ENCODE assay signal across 31 cellular contexts in the genomic region with DNA sequence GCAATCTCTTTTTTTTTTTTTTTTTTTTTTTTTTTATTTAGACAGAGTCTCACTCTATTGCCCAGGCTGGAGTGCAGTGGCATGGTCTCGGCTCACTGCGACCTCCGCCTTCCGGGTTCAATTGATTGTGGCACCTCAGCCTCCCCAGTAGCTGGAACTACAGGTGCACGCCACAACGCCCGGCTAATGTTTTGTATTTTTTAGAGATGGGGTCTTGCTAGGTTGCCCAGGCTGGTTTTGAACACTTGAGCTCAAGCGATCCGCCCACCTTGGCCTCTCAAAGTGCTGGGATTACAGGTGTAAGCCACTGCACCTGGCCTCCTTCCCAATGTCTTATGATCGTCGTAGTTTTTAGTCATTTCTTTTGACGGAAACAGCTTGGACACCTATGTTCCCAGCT. TPM values are rescaled to one million over a fixed set of nuclear protein-coding genes. Genes with fewer than 3 reads are reported as not detected.
"Had no signal": no experiment of that assay in that cellular context is flagged by ENCODE, and none has a peak within 500 bp of the region (broad histone marks: within the 10 kb centered on the region; RNA-seq: fewer than 3 reads in every experiment).

No MANE protein-coding gene starts in this region.

- H3K4me1 Mint-ChIP-seq: mesothelial cell of epicardium had no signal

- DNase-seq: colonic mucosa; cortex of kidney; effector CD8-positive, alpha-beta T cell; effector memory CD8-positive, alpha-beta T cell; endodermal cell; erythroblast; esophagus squamous epithelium; foreskin fibroblast; foreskin melanocyte; gastrocnemius medialis; glutamatergic neuron; head of caudate nucleus; heart right ventricle; hippocampal formation; left cardiac atrium; left lung; left ventricle myocardium superior; lower lobe of right lung; mesenchymal stem cell; mucosa of descending colon; naive B cell had no signal

- H3K27me3 Mint-ChIP-seq: effector memory CD8-positive, alpha-beta T cell; naive B cell had no signal

- H3K9me3 Mint-ChIP-seq: dendritic cell treated with granulocyte-macrophage colony-stimulating factor and Interleukin-4, amounts not matched to agents 40 ng/mL and 50 ng/mL, for 4 days; effector memory CD8-positive, alpha-beta T cell; endodermal cell; mesothelial cell of epicardium; naive B cell had no signal

- FAIRE-seq: endometrium, islet of Langerhans, keratinocyte had no signal

- H3K27ac ChIP-seq: colonic mucosa, epithelial cell of prostate, esophagus squamous epithelium, gastrocnemius medialis, heart right ventricle, left lung, lower lobe of right lung had no signal

- H3K27me3 ChIP-seq: colonic mucosa, gastrocnemius medialis had no signal

- H3K27ac Mint-ChIP-seq: dendritic cell treated with granulocyte-macrophage colony-stimulating factor and Interleukin-4, amounts not matched to agents 40 ng/mL and 50 ng/mL, for 4 days; effector memory CD8-positive, alpha-beta T cell; mesothelial cell of epicardium had no signal

- H3K36me3 ChIP-seq: colonic mucosa had no signal

- H3K4me3 Mint-ChIP-seq: dendritic cell treated with granulocyte-macrophage colony-stimulating factor and Interleukin-4, amounts not matched to agents 40 ng/mL and 50 ng/mL, for 4 days; effector memory CD8-positive, alpha-beta T cell; endodermal cell; mesothelial cell of epicardium had no signal

- ATAC-seq: effector memory CD8-positive, alpha-beta T cell; esophagus mucosa; gastrocnemius medialis; heart right ventricle; left cardiac atrium; left lung; left ventricle myocardium superior; lower lobe of right lung; mucosa of descending colon had no signal

- H3K9me3 ChIP-seq: colonic mucosa, esophagus squamous epithelium, gastrocnemius medialis, heart right ventricle, left lung, lower lobe of right lung, mucosa of descending colon had no signal

- H3K4me1 ChIP-seq: colonic mucosa, esophagus squamous epithelium, gastrocnemius medialis, heart right ventricle, left lung, lower lobe of right lung had no signal

- H3K4me3 ChIP-seq: colonic mucosa, esophagus squamous epithelium, gastrocnemius medialis, heart right ventricle, left lung, lower lobe of right lung, mucosa of descending colon had no signal

RNA-seq across cellular contexts. Expression of a gene that starts 57.5 kb away (rescaled TPM):
- total RNA-seq: dermis microvascular lymphatic vessel endothelial cell, glomerular endothelial cell, left ventricle myocardium superior, mesenteric fat pad had no signal
